8 cellular contexts compared by ENCODE assay signal in the genomic region with DNA sequence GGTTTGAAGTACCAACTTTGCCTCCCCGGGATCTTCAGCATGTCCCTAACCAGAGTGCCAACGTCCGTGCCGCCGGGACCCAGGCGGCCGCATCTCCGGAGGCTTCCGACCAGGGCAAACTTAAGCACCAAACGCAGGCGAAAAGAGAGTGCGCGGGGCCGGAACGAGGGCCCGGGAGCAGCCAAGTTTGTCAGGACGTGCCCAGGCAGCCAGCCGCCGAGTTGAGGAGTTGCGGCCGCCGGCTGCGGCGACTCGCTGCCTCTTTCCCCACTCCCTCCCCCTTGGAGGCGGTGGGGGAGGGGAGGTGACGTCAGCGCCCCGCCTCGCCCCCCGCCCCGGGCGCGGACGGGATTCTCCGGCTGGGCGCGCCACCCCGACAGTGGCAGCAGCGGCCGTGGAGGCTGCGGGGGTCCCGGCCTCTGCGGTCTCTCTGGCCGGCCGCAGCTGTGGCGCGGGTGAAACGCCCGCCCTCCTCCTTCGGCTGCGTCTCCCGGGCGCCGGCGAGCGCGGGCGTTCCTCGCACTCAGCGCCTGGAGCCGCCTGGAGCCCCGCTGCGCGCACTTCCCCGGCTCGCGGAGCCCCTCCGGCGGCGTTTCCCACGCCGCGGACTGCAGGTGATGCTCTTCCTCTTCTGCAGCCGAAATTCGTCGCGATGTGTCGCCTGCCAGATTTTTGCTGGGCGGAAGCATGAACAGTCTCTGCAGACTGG. TPM values are rescaled to one million over a fixed set of nuclear protein-coding genes. Genes with fewer than 3 reads are reported as not detected.
DNase-seq lines count a peak whose midpoint lies in the region; ATAC-seq lines count a peak whose summit lies in the region.

No MANE protein-coding gene starts in this region.

- H3K9me3 Mint-ChIP-seq in activated CD4-positive, alpha-beta T cell treated with anti-CD3 and anti-CD28 coated beads for 36 hours (ENCODE audit: low read depth), result no peaks in the 10 kb centered on the region

- no peaks in the 10 kb centered on the region for H3K36me3 Mint-ChIP-seq in activated CD4-positive, alpha-beta T cell treated with anti-CD3 and anti-CD28 coated beads for 36 hours (ENCODE audit: low read depth)

- no peak for ATAC-seq in activated CD4-positive, alpha-beta T cell treated with anti-CD3 and anti-CD28 coated beads for 36 hours
- ATAC-seq in left lobe of liver (peak; percentile 38), HG03108 (IDR thresholded peaks at IDR 0.05; ENCODE audit: unreplicated experiment) (no peak)

- DNase-seq in activated CD4-positive, alpha-beta T cell treated with anti-CD3 and anti-CD28 coated beads for 36 hours, result peak; percentile 30
- no peak for DNase-seq in activated CD4-positive, alpha-beta T cell treated with anti-CD3 and anti-CD28 coated beads for 4 hours
- peak; percentile 20 for DNase-seq in NOMO-1 treated with DMSO at 0.1 percent for 48 hours (lab: John Stamatoyannopoulos, UW; ENCODE audit: unreplicated experiment)
- DNase-seq in left lobe of liver (ENCODE audit: low spot score), result peak; percentile 66
- DNase-seq in stromal cell of bone marrow (ENCODE audit: low read depth), result peak; percentile 61
- no peak for DNase-seq in NCI-H446 treated with DMSO at 0.1 percent for 48 hours (lab: John Stamatoyannopoulos, UW)

- peak overlapping the region; percentile 43 for H3K4me3 Mint-ChIP-seq in activated CD4-positive, alpha-beta T cell treated with anti-CD3 and anti-CD28 coated beads for 36 hours

- intact Hi-C loops in activated CD4-positive, alpha-beta T cell treated with anti-CD3 and anti-CD28 coated beads for 36 hours (cut with DNase I, micrococcal nuclease), result no loop called here

- POLR2A ChIA-PET in activated CD4-positive, alpha-beta T cell treated with anti-CD3 and anti-CD28 coated beads for 36 hours (lab: Charles Lee), result no interaction called here

- peak overlapping the region; percentile 69 for H3K27ac ChIP-seq in cingulate gyrus (ENCODE audit: low read depth, low read length)

- CTCF ChIA-PET in activated CD4-positive, alpha-beta T cell treated with anti-CD3 and anti-CD28 coated beads for 36 hours (lab: Charles Lee), result interaction anchor here (0.6 kb wide), 1 partner anchor 1441 kb away, joined by 4 read pairs; no protein-coding TSS in a partner anchor

- H3K4me1 Mint-ChIP-seq in activated CD4-positive, alpha-beta T cell treated with anti-CD3 and anti-CD28 coated beads for 36 hours, result peaks cover 19% of the 10 kb centered on the region

- no peak overlapping the region for H3K27ac Mint-ChIP-seq in activated CD4-positive, alpha-beta T cell treated with anti-CD3 and anti-CD28 coated beads for 36 hours

- H3K27me3 Mint-ChIP-seq in activated CD4-positive, alpha-beta T cell treated with anti-CD3 and anti-CD28 coated beads for 36 hours, result peaks cover 54% of the 10 kb centered on the region

RNA-seq across cellular contexts. Expression of gene FAT1, which starts 2.9 kb away (rescaled TPM):
- under 1 TPM; 0.02 to 0.05 TPM for total RNA-seq in activated CD4-positive, alpha-beta T cell treated with anti-CD3 and anti-CD28 coated beads for 36 hours
- total RNA-seq in left lobe of liver, result 33.4 TPM

Comparison
In these comparisons a context has a peak if more than half of its experiments do, and no peak if none do; other contexts are left out.
1. DNase-seq: peak in activated CD4-positive, alpha-beta T cell treated with anti-CD3 and anti-CD28 coated beads for 36 hours (single experiment), NOMO-1 treated with DMSO at 0.1 percent for 48 hours (single experiment), left lobe of liver (single experiment) and stromal cell of bone marrow (single experiment); none in activated CD4-positive, alpha-beta T cell treated with anti-CD3 and anti-CD28 coated beads for 4 hours (0 of 2) and NCI-H446 treated with DMSO at 0.1 percent for 48 hours (single experiment).
2. RNA of gene FAT1, which starts 2.9 kb away (total RNA-seq): 33.4 TPM in left lobe of liver (single experiment); 0.02 to 0.05 TPM in activated CD4-positive, alpha-beta T cell treated with anti-CD3 and anti-CD28 coated beads for 36 hours; every median in the first group is over 10 times any median in the second.